Comparison of ENCODE assay signal across 1 cellular context in genomic region chr17:79845601-79845949, GRCh38.
TF ChIP-seq lines count a peak whose summit lies in the region.

No MANE protein-coding gene starts in this region.

TF ChIP-seq in K562, 482 proteins besides CTCF, POLR2A, EP300 and RAD21 (continued from another document and continues in another):
- no peak for TF ChIP-seq CLOCK (CRISPR knock-in tag; IDR thresholded peaks at IDR 0.05; ENCODE audit: borderline replicate concordance)
- TF ChIP-seq MIER1 (IDR thresholded peaks at IDR 0.05; ENCODE audit: low read depth) = no peak
- TF ChIP-seq ZBTB26 (CRISPR knock-in tag; IDR thresholded peaks at IDR 0.05) = no peak
- no peak for TF ChIP-seq NR0B1 (IDR thresholded peaks at IDR 0.05; ENCODE audit: partially characterized antibody)
- no peak for TF ChIP-seq TAF7 (tag; IDR thresholded peaks at IDR 0.05)
- TF ChIP-seq, protein P1, sequence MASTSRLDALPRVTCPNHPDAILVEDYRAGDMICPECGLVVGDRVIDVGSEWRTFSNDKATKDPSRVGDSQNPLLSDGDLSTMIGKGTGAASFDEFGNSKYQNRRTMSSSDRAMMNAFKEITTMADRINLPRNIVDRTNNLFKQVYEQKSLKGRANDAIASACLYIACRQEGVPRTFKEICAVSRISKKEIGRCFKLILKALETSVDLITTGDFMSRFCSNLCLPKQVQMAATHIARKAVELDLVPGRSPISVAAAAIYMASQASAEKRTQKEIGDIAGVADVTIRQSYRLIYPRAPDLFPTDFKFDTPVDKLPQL (IDR thresholded peaks at IDR 0.05; ENCODE audit: extremely low read depth, insufficient read length) = no peak
- TF ChIP-seq, protein P2, sequence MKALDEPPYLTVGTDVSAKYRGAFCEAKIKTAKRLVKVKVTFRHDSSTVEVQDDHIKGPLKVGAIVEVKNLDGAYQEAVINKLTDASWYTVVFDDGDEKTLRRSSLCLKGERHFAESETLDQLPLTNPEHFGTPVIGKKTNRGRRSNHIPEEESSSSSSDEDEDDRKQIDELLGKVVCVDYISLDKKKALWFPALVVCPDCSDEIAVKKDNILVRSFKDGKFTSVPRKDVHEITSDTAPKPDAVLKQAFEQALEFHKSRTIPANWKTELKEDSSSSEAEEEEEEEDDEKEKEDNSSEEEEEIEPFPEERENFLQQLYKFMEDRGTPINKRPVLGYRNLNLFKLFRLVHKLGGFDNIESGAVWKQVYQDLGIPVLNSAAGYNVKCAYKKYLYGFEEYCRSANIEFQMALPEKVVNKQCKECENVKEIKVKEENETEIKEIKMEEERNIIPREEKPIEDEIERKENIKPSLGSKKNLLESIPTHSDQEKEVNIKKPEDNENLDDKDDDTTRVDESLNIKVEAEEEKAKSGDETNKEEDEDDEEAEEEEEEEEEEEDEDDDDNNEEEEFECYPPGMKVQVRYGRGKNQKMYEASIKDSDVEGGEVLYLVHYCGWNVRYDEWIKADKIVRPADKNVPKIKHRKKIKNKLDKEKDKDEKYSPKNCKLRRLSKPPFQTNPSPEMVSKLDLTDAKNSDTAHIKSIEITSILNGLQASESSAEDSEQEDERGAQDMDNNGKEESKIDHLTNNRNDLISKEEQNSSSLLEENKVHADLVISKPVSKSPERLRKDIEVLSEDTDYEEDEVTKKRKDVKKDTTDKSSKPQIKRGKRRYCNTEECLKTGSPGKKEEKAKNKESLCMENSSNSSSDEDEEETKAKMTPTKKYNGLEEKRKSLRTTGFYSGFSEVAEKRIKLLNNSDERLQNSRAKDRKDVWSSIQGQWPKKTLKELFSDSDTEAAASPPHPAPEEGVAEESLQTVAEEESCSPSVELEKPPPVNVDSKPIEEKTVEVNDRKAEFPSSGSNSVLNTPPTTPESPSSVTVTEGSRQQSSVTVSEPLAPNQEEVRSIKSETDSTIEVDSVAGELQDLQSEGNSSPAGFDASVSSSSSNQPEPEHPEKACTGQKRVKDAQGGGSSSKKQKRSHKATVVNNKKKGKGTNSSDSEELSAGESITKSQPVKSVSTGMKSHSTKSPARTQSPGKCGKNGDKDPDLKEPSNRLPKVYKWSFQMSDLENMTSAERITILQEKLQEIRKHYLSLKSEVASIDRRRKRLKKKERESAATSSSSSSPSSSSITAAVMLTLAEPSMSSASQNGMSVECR (CRISPR knock-in tag; IDR thresholded peaks at IDR 0.05) = no peak
- peak; percentile 47; the same call in 1 of the 2 replicates for TF ChIP-seq PKNOX1 (IDR thresholded peaks at IDR 0.05)
- TF ChIP-seq ARID3B (CRISPR knock-in tag; IDR thresholded peaks at IDR 0.05; ENCODE audit: borderline replicate concordance) = no peak
- no peak; the same call in 1 of the 2 replicates for TF ChIP-seq SOX6 (IDR thresholded peaks at IDR 0.05)
- no peak for TF ChIP-seq KLF10 (CRISPR knock-in tag; IDR thresholded peaks at IDR 0.05)
- TF ChIP-seq ZKSCAN8 (CRISPR knock-in tag; IDR thresholded peaks at IDR 0.05) = no peak
- TF ChIP-seq SNIP1 (IDR thresholded peaks at IDR 0.05; ENCODE audit: low read depth) = no peak; the same call in 1 of the 2 replicates
- TF ChIP-seq ZC3H11A (IDR thresholded peaks at IDR 0.05; ENCODE audit: low read depth, low read length) = no peak
- TF ChIP-seq HINFP (tag; conservative IDR thresholded peaks at IDR 0.05; ENCODE audit: low read depth) = no peak
- no peak for TF ChIP-seq ELF4 (CRISPR knock-in tag; IDR thresholded peaks at IDR 0.05)
- peak; percentile 67 for TF ChIP-seq ARID1B (IDR thresholded peaks at IDR 0.05)
- TF ChIP-seq STAT5B (CRISPR knock-in tag; IDR thresholded peaks at IDR 0.05) = no peak
- TF ChIP-seq, protein P3, sequence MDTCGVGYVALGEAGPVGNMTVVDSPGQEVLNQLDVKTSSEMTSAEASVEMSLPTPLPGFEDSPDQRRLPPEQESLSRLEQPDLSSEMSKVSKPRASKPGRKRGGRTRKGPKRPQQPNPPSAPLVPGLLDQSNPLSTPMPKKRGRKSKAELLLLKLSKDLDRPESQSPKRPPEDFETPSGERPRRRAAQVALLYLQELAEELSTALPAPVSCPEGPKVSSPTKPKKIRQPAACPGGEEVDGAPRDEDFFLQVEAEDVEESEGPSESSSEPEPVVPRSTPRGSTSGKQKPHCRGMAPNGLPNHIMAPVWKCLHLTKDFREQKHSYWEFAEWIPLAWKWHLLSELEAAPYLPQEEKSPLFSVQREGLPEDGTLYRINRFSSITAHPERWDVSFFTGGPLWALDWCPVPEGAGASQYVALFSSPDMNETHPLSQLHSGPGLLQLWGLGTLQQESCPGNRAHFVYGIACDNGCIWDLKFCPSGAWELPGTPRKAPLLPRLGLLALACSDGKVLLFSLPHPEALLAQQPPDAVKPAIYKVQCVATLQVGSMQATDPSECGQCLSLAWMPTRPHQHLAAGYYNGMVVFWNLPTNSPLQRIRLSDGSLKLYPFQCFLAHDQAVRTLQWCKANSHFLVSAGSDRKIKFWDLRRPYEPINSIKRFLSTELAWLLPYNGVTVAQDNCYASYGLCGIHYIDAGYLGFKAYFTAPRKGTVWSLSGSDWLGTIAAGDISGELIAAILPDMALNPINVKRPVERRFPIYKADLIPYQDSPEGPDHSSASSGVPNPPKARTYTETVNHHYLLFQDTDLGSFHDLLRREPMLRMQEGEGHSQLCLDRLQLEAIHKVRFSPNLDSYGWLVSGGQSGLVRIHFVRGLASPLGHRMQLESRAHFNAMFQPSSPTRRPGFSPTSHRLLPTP (IDR thresholded peaks at IDR 0.05; ENCODE audit: borderline replicate concordance, extremely low read depth, insufficient read length) = no peak
- no peak for TF ChIP-seq HMGN3 (IDR thresholded peaks at IDR 0.05; ENCODE audit: borderline replicate concordance, extremely low read depth, insufficient read length, low read depth, low read length)
- no peak for TF ChIP-seq CBX8 (IDR thresholded peaks at IDR 0.05; ENCODE audit: borderline replicate concordance, extremely low read depth, low read depth, low read length, poor library complexity, severe bottlenecking)
- TF ChIP-seq POLR2G (IDR thresholded peaks at IDR 0.05; ENCODE audit: low read depth, low read length) = no peak
- no peak for TF ChIP-seq ESRRB (CRISPR knock-in tag; IDR thresholded peaks at IDR 0.05; ENCODE audit: borderline replicate concordance)
- no peak for TF ChIP-seq SNRNP70 (optimal IDR thresholded peaks at IDR 0.05; ENCODE audit: low read depth, low read length)
- TF ChIP-seq KLF1 (tag; IDR thresholded peaks at IDR 0.05) = no peak
- no peak for TF ChIP-seq HEY1 (CRISPR knock-in tag; IDR thresholded peaks at IDR 0.05; ENCODE audit: borderline replicate concordance)
- no peak for TF ChIP-seq PCBP1 (IDR thresholded peaks at IDR 0.05; ENCODE audit: low read depth, low read length, poor library complexity, severe bottlenecking)
- 0 out of 2 replicates have a peak, but pooled peaks have one; percentile 41 for TF ChIP-seq ZKSCAN1 (IDR thresholded peaks at IDR 0.05; ENCODE audit: low read depth, low read length)
- TF ChIP-seq KAT2B (IDR thresholded peaks at IDR 0.05; ENCODE audit: low read depth, low read length) = no peak
- TF ChIP-seq GABPB1 (CRISPR knock-in tag; IDR thresholded peaks at IDR 0.05) = no peak
